23 cellular contexts compared by ENCODE assay signal in the genomic region with DNA sequence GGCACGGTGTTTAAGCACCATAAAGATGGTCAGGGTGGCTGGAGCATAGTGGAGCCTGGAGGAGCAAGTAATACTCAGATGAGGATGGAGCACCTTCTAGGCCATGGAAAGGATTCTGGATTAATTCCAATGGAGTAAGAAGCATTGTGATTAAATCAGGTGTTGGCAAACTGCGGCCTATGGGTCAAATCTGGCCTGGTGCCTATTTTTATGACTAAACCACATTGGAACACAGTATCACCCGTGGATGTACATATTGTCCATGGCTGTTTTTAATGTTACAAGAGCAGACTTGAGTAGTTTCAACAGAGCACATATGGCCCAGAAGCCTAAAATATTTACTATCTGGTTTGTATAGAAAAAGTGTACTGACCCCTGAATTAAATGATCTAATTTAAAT.
"Had no signal": no experiment of that assay in that cellular context is flagged by ENCODE, and none has a peak within 500 bp of the region (broad histone marks: within the 10 kb centered on the region; RNA-seq: fewer than 3 reads in every experiment).

No MANE protein-coding gene starts in this region.

- DNase-seq: activated CD4-positive, alpha-beta memory T cell treated with anti-CD3 and anti-CD28 coated beads for 36 hours; brain microvascular endothelial cell; glutamatergic neuron; immature natural killer cell; kidney glomerular epithelial cell; left lung; retina; sigmoid colon; stimulated activated CD4-positive, alpha-beta T cell treated with anti-CD3 and anti-CD28 coated beads, Interleukin-2, amount 100 ng/mL, for 48 hours; stimulated activated CD8-positive, alpha-beta memory T cell treated with anti-CD3 and anti-CD28 coated beads, Interleukin-4, amount 100 ng/mL, for 48 hours; stimulated activated naive CD4-positive, alpha-beta T cell; T-helper 9 cell; thyroid gland; upper lobe of right lung had no signal

- H3K4me3 Mint-ChIP-seq: activated CD4-positive, alpha-beta memory T cell treated with anti-CD3 and anti-CD28 coated beads for 36 hours; immature natural killer cell; mesothelial cell of epicardium; natural killer cell treated with Interleukin-12 subunit alpha and Interleukin-12 subunit beta and Interleukin-15 and Interleukin-18, amount 100 ng/mL, for 72 hours had no signal

- FAIRE-seq: endometrium, frontal cortex had no signal

- H3K9me3 Mint-ChIP-seq: activated CD4-positive, alpha-beta memory T cell treated with anti-CD3 and anti-CD28 coated beads for 36 hours; activated naive CD4-positive, alpha-beta T cell treated with anti-CD3 and anti-CD28 coated beads, Interleukin-2, amount 50 U/mL, for 72 hours; immature natural killer cell; mesothelial cell of epicardium; natural killer cell treated with Interleukin-12 subunit alpha and Interleukin-12 subunit beta and Interleukin-15 and Interleukin-18, amount 100 ng/mL, for 72 hours had no signal

- H3K4me1 Mint-ChIP-seq: immature natural killer cell, mesothelial cell of epicardium had no signal

- H3K36me3 Mint-ChIP-seq: activated naive CD4-positive, alpha-beta T cell treated with anti-CD3 and anti-CD28 coated beads, Interleukin-2, amount 50 U/mL, for 72 hours; natural killer cell treated with Interleukin-12 subunit alpha and Interleukin-12 subunit beta and Interleukin-15 and Interleukin-18, amount 100 ng/mL, for 72 hours had no signal

- H3K4me3 ChIP-seq: ascending aorta, coronary artery, hepatocyte, left lung, sigmoid colon, thyroid gland, upper lobe of right lung had no signal

- H3K27me3 Mint-ChIP-seq: activated CD4-positive, alpha-beta memory T cell treated with anti-CD3 and anti-CD28 coated beads for 36 hours; natural killer cell treated with Interleukin-12 subunit alpha and Interleukin-12 subunit beta and Interleukin-15 and Interleukin-18, amount 100 ng/mL, for 72 hours; progenitor cell of endocrine pancreas had no signal

- H3K36me3 ChIP-seq: brain microvascular endothelial cell, thyroid gland, upper lobe of right lung had no signal

- H3K27ac Mint-ChIP-seq: activated CD4-positive, alpha-beta memory T cell treated with anti-CD3 and anti-CD28 coated beads for 36 hours; immature natural killer cell; mesothelial cell of epicardium; natural killer cell treated with Interleukin-12 subunit alpha and Interleukin-12 subunit beta and Interleukin-15 and Interleukin-18, amount 100 ng/mL, for 72 hours; progenitor cell of endocrine pancreas had no signal

- H3K27me3 ChIP-seq: ascending aorta, brain microvascular endothelial cell, hepatocyte, left lung, sigmoid colon, thyroid gland, upper lobe of right lung had no signal

- ATAC-seq: activated naive CD4-positive, alpha-beta T cell treated with anti-CD3 and anti-CD28 coated beads, Interleukin-2, amount 50 U/mL, for 72 hours; left lung; natural killer cell treated with Interleukin-12 subunit alpha and Interleukin-12 subunit beta and Interleukin-15 and Interleukin-18, amount 100 ng/mL, for 72 hours; upper lobe of right lung had no signal
